Comparison of ENCODE assay signal across 26 cellular contexts in genomic region chr13:41650706-41651105, GRCh38.
DNase-seq lines count a peak whose midpoint lies in the region; ATAC-seq, FAIRE-seq and TF ChIP-seq lines count a peak whose summit lies in the region.
"Had no signal": no experiment of that assay in that cellular context is flagged by ENCODE, and none has a peak within 500 bp of the region (broad histone marks: within the 10 kb centered on the region; RNA-seq: fewer than 3 reads in every experiment).

No MANE protein-coding gene starts in this region.

- no peaks in the 10 kb centered on the region for H3K27me3 ChIP-seq in CD4-positive, CD25-positive, alpha-beta regulatory T cell (ENCODE audit: control insufficient read depth, insufficient read depth, low read length)
- H3K27me3 ChIP-seq in astrocyte (ENCODE audit: insufficient read depth, low read length) = no peaks in the 10 kb centered on the region
- no peaks in the 10 kb centered on the region for H3K27me3 ChIP-seq in neural progenitor cell
- H3K27me3 ChIP-seq: esophagus squamous epithelium, gastroesophageal sphincter, sigmoid colon, uterus had no signal

- H3K4me3 Mint-ChIP-seq in CD4-positive, CD25-positive, alpha-beta regulatory T cell = peak overlapping the region in 1 of 4 donors; percentile 1
- H3K4me3 Mint-ChIP-seq in astrocyte (ENCODE audit: unreplicated experiment) (no peak overlapping the region), neural progenitor cell (no peak overlapping the region)
- H3K4me3 Mint-ChIP-seq: activated CD4-positive, alpha-beta memory T cell treated with anti-CD3 and anti-CD28 coated beads, Interleukin-2, amount 10 ng/mL, durations not matched to agents 7 days and 5 days; nephron progenitor cell had no signal

- TF ChIP-seq CTCF in astrocyte (IDR thresholded peaks at IDR 0.05; ENCODE audit: insufficient read depth, low read depth, low read length) = no peak
- no peak for TF ChIP-seq CTCF in neural progenitor cell (IDR thresholded peaks at IDR 0.05)

- no peaks in the 10 kb centered on the region for H3F3A ChIP-seq in neural progenitor cell (ENCODE audit: low read depth)

- H3K4me2 ChIP-seq in astrocyte (ENCODE audit: low read length) (no peak overlapping the region), neural progenitor cell (no peak overlapping the region)

- TF ChIP-seq POLR2A in GM12892 (IDR thresholded peaks at IDR 0.05; ENCODE audit: low read depth, low read length) = no peak

- no peaks in the 10 kb centered on the region for H3K79me2 ChIP-seq in astrocyte (ENCODE audit: insufficient read depth, low read length)
- H3K79me2 ChIP-seq in neural progenitor cell (ENCODE audit: low read depth) = no peaks in the 10 kb centered on the region
- H3K79me2 ChIP-seq: parathyroid adenoma had no signal

- no peaks in the 10 kb centered on the region for H3K9me3 Mint-ChIP-seq in CD4-positive, CD25-positive, alpha-beta regulatory T cell
- H3K9me3 Mint-ChIP-seq in astrocyte (ENCODE audit: unreplicated experiment) (no peaks in the 10 kb centered on the region), neural progenitor cell (no peaks in the 10 kb centered on the region)
- H3K9me3 Mint-ChIP-seq: activated CD4-positive, alpha-beta memory T cell treated with anti-CD3 and anti-CD28 coated beads, Interleukin-2, amount 10 ng/mL, durations not matched to agents 7 days and 5 days had no signal

- no peaks in the 10 kb centered on the region for H3K9me3 ChIP-seq in CD4-positive, CD25-positive, alpha-beta regulatory T cell (ENCODE audit: control insufficient read depth in 2 of 2, low read length in 2 of 2)
- H3K9me3 ChIP-seq in astrocyte (ENCODE audit: insufficient read depth, low read depth, low read length) (no peaks in the 10 kb centered on the region), neural progenitor cell (ENCODE audit: low read depth) (no peaks in the 10 kb centered on the region)
- H3K9me3 ChIP-seq: esophagus squamous epithelium, gastroesophageal sphincter, mucosa of descending colon, sigmoid colon, uterus had no signal

- no peaks in the 10 kb centered on the region for H3K36me3 ChIP-seq in CD4-positive, CD25-positive, alpha-beta regulatory T cell (ENCODE audit: control insufficient read depth, insufficient read depth, low read length)
- H3K36me3 ChIP-seq in astrocyte (ENCODE audit: insufficient read depth, low read length) = no peaks in the 10 kb centered on the region
- no peaks in the 10 kb centered on the region for H3K36me3 ChIP-seq in neural progenitor cell
- H3K36me3 ChIP-seq: esophagus squamous epithelium, gastroesophageal sphincter, sigmoid colon, uterus had no signal

- H3K4me3 ChIP-seq in CD4-positive, CD25-positive, alpha-beta regulatory T cell (ENCODE audit: low read depth, low read length) = no peak overlapping the region
- H3K4me3 ChIP-seq in astrocyte (ENCODE audit: insufficient read depth, low read depth, low read length) = no peak overlapping the region
- no peak overlapping the region for H3K4me3 ChIP-seq in neural progenitor cell
- H3K4me3 ChIP-seq: coronary artery, esophagus squamous epithelium, gastroesophageal sphincter, K562, mucosa of descending colon, sigmoid colon, uterus had no signal

- FAIRE-seq in GM12892 (lab: Jason Lieb, UNC) (peak; percentile 24), astrocyte (lab: Jason Lieb, UNC) (no peak)
- FAIRE-seq: K562 had no signal

- peaks cover 8 to 38% (median 11%) of the 10 kb centered on the region in 4 donors for H3K4me1 Mint-ChIP-seq in CD4-positive, CD25-positive, alpha-beta regulatory T cell
- peaks cover 19% of the 10 kb centered on the region for H3K4me1 Mint-ChIP-seq in astrocyte (ENCODE audit: low read depth, unreplicated experiment)
- H3K4me1 Mint-ChIP-seq in neural progenitor cell = peaks cover 17% of the 10 kb centered on the region

- no peak overlapping the region for H2AFZ ChIP-seq in astrocyte (ENCODE audit: low read depth, low read length)
- H2AFZ ChIP-seq in neural progenitor cell (replicated peaks) = no peak overlapping the region
- H2AFZ ChIP-seq: parathyroid adenoma had no signal

- H3K36me3 Mint-ChIP-seq in CD4-positive, CD25-positive, alpha-beta regulatory T cell = peaks cover under 1% of the 10 kb centered on the region
- H3K36me3 Mint-ChIP-seq in astrocyte (ENCODE audit: low read depth, unreplicated experiment) (peaks cover 7% of the 10 kb centered on the region), neural progenitor cell (no peaks in the 10 kb centered on the region)

- no peaks in the 10 kb centered on the region for H4K20me1 ChIP-seq in astrocyte (ENCODE audit: insufficient read depth, low read length)
- no peaks in the 10 kb centered on the region for H4K20me1 ChIP-seq in neural progenitor cell (ENCODE audit: low read depth)

- ATAC-seq in CD4-positive, CD25-positive, alpha-beta regulatory T cell (ENCODE audit: low read depth in 2 of 2) = no peak
- no peak for ATAC-seq in GM18909 (IDR thresholded peaks at IDR 0.05; ENCODE audit: poor library complexity, unreplicated experiment)
- no peak for ATAC-seq in HG02938 (IDR thresholded peaks at IDR 0.05; ENCODE audit: unreplicated experiment)
- ATAC-seq: gastroesophageal sphincter, K562, mucosa of descending colon, Right ventricle myocardium inferior had no signal

- peak overlapping the region in 2 of 3 donors; percentile 31 to 53 for H3K27ac Mint-ChIP-seq in CD4-positive, CD25-positive, alpha-beta regulatory T cell
- H3K27ac Mint-ChIP-seq in astrocyte (ENCODE audit: unreplicated experiment) = peak overlapping the region; percentile 36
- H3K27ac Mint-ChIP-seq in neural progenitor cell = peak overlapping the region; percentile 31
- H3K27ac Mint-ChIP-seq: activated CD4-positive, alpha-beta memory T cell treated with anti-CD3 and anti-CD28 coated beads, Interleukin-2, amount 10 ng/mL, durations not matched to agents 7 days and 5 days; nephron progenitor cell had no signal

- no peaks in the 10 kb centered on the region for H3K27me3 Mint-ChIP-seq in CD4-positive, CD25-positive, alpha-beta regulatory T cell
- no peaks in the 10 kb centered on the region for H3K27me3 Mint-ChIP-seq in astrocyte (ENCODE audit: low read depth, unreplicated experiment)
- no peaks in the 10 kb centered on the region for H3K27me3 Mint-ChIP-seq in neural progenitor cell (ENCODE audit: insufficient read depth, low read depth)
- H3K27me3 Mint-ChIP-seq: activated CD4-positive, alpha-beta memory T cell treated with anti-CD3 and anti-CD28 coated beads, Interleukin-2, amount 10 ng/mL, durations not matched to agents 7 days and 5 days had no signal

- DNase-seq in CD4-positive, CD25-positive, alpha-beta regulatory T cell = no peak
- DNase-seq in GM12892 (ENCODE audit: insufficient read length) (no peak), astrocyte (ENCODE audit: low read depth) (no peak), neural progenitor cell (ENCODE audit: low spot score) (no peak), SIG-M5 (lab: John Stamatoyannopoulos, UW) (no peak)
- DNase-seq: activated CD4-positive, alpha-beta memory T cell treated with anti-CD3 and anti-CD28 coated beads, Interleukin-2, amount 10 ng/mL, durations not matched to agents 7 days and 5 days; esophagus squamous epithelium; hypothalamus; MM.1S; mucosa of descending colon; NCI-H1417; NCI-H2081; NCI-H226; nephron progenitor cell; sigmoid colon; stimulated activated CD8-positive, alpha-beta memory T cell treated with anti-CD3 and anti-CD28 coated beads, Interleukin-4, amount 100 ng/mL, for 48 hours; T1000; uterus had no signal

- H3K27ac ChIP-seq in CD4-positive, CD25-positive, alpha-beta regulatory T cell (ENCODE audit: insufficient read depth, low read length, poor library complexity, severe bottlenecking) = no peak overlapping the region
- H3K27ac ChIP-seq in astrocyte (ENCODE audit: low read depth, low read length) = no peak overlapping the region
- no peak overlapping the region for H3K27ac ChIP-seq in neural progenitor cell
- H3K27ac ChIP-seq: C4-2B, coronary artery, esophagus squamous epithelium, parathyroid adenoma had no signal

- H3K9ac ChIP-seq in astrocyte (ENCODE audit: low read length) (no peak overlapping the region), neural progenitor cell (no peak overlapping the region)
- H3K9ac ChIP-seq: parathyroid adenoma had no signal

- H3K4me1 ChIP-seq in CD4-positive, CD25-positive, alpha-beta regulatory T cell (ENCODE audit: control insufficient read depth, insufficient read depth, low read length, poor library complexity, severe bottlenecking) = no peaks in the 10 kb centered on the region
- H3K4me1 ChIP-seq in astrocyte (ENCODE audit: insufficient read depth, low read length) (peaks cover 10% of the 10 kb centered on the region), neural progenitor cell (no peaks in the 10 kb centered on the region)
- H3K4me1 ChIP-seq: parathyroid adenoma, uterus had no signal
